In the genomic region with DNA sequence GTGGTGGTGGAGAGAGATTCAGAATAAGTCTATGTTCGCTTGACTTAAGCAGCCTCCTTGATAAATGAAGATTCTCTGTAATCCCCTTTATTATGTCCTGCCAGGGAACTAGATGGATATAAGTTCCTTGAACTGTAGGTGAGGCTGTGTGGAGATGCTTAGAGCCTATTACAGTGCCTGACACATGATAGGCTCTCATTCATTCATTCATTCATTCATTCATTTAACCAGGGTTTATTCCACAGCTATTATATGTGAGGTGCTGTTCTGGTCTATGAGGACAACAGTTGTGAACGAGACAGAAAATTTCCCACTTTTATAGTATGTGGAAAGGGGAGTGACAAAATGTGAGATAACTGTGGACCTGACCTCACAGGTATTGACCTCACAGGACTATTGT, we compare ENCODE assay signal across 24 cellular contexts.
"Had no signal": no experiment of that assay in that cellular context is flagged by ENCODE, and none has a peak within 500 bp of the region (broad histone marks: within the 10 kb centered on the region; RNA-seq: fewer than 3 reads in every experiment).

No MANE protein-coding gene starts in this region.

- H3K27ac ChIP-seq: body of pancreas, cardiac muscle cell, esophagus squamous epithelium, gastrocnemius medialis, left ventricle myocardium inferior, parathyroid adenoma, stomach, suprapubic skin, tibial nerve, WERI-Rb-1 had no signal

- H3K27ac Mint-ChIP-seq: activated CD8-positive, alpha-beta T cell treated with anti-CD3 and anti-CD28 coated beads, Interleukin-2, amount 10 ng/mL, durations not matched to agents 7 days and 5 days; endodermal cell; T-cell had no signal

- H3K36me3 ChIP-seq: cardiac muscle cell, esophagus squamous epithelium, gastrocnemius medialis, left ventricle myocardium inferior, suprapubic skin, tibial nerve, WERI-Rb-1 had no signal

- H3K4me3 Mint-ChIP-seq: activated CD8-positive, alpha-beta T cell treated with anti-CD3 and anti-CD28 coated beads, Interleukin-2, amount 10 ng/mL, durations not matched to agents 7 days and 5 days; endodermal cell; T-cell had no signal

- H3K9me3 Mint-ChIP-seq: endodermal cell, T-cell had no signal

- H3K9me3 ChIP-seq: body of pancreas, esophagus squamous epithelium, gastrocnemius medialis, left ventricle myocardium inferior, stomach, suprapubic skin, tibial nerve had no signal

- H3K4me3 ChIP-seq: body of pancreas, cardiac muscle cell, esophagus squamous epithelium, gastrocnemius medialis, left ventricle myocardium inferior, stomach, suprapubic skin, tibial nerve had no signal

- H3K79me2 ChIP-seq: parathyroid adenoma had no signal

- H3K9ac ChIP-seq: parathyroid adenoma had no signal

- H3K27me3 Mint-ChIP-seq: T-cell had no signal

- FAIRE-seq: TTC549 had no signal

- H3K4me1 ChIP-seq: parathyroid adenoma had no signal

- DNase-seq: activated CD4-positive, alpha-beta T cell treated with anti-CD3 and anti-CD28 coated beads for 4 hours; activated CD8-positive, alpha-beta T cell treated with anti-CD3 and anti-CD28 coated beads, Interleukin-2, amount 10 ng/mL, durations not matched to agents 7 days and 5 days; activated effector memory CD4-positive, alpha-beta T cell treated with Interleukin-2 at 50 U/mL for 16 hours; anterior cingulate cortex; body of pancreas; cortex of kidney; endodermal cell; esophagus squamous epithelium; gastrocnemius medialis; hippocampal formation; left ventricle myocardium inferior; mammary epithelial cell; midbrain; nucleus accumbens; right cardiac atrium; stimulated activated CD4-positive, alpha-beta T cell treated with anti-CD3 and anti-CD28 coated beads, Interleukin-12 subunit alpha, Interleukin-12 subunit beta, amount 100 ng/mL, for 4 hours; stomach; T-cell; WERI-Rb-1 had no signal

- H2AFZ ChIP-seq: parathyroid adenoma had no signal

- ATAC-seq: activated CD8-positive, alpha-beta T cell treated with anti-CD3 and anti-CD28 coated beads, Interleukin-2, amount 10 ng/mL, durations not matched to agents 7 days and 5 days; body of pancreas; gastrocnemius medialis; right cardiac atrium; T-cell had no signal

- H3K27me3 ChIP-seq: body of pancreas, cardiac muscle cell, esophagus squamous epithelium, gastrocnemius medialis, stomach, suprapubic skin, tibial nerve had no signal
